Comparison of ENCODE assay signal across 11 cellular contexts in genomic region chr1:162663589-162664030, GRCh38. TPM values are rescaled to one million over a fixed set of nuclear protein-coding genes. Genes with fewer than 3 reads are reported as not detected.
DNase-seq lines count a peak whose midpoint lies in the region; ATAC-seq and TF ChIP-seq lines count a peak whose summit lies in the region.
"Had no signal": no experiment of that assay in that cellular context is flagged by ENCODE, and none has a peak within 500 bp of the region (broad histone marks: within the 10 kb centered on the region; RNA-seq: fewer than 3 reads in every experiment).

No MANE protein-coding gene starts in this region.

- H3K9ac ChIP-seq in SK-N-SH: peak overlapping the region; percentile 57; the same call in 1 of the 2 replicates

- H3K36me3 ChIP-seq in SK-N-SH (replicated peaks in 1 of 2; ENCODE audit: control insufficient read depth in 1 of 2, insufficient read depth in 2 of 2, low read length in 1 of 2) (peaks cover 12 to 32% of the 10 kb centered on the region in 2 experiments), suprapubic skin (no peaks in the 10 kb centered on the region)
- H3K36me3 ChIP-seq: stomach had no signal

- TF ChIP-seq POLR2A in suprapubic skin (IDR thresholded peaks at IDR 0.05): peak in 1 of 2 donors; percentile 17

- H3K27ac Mint-ChIP-seq in activated T-helper 17 cell treated with anti-CD3 and anti-CD28 coated beads, Interleukin-2, amount 50 U/mL, for 72 hours: no peak overlapping the region
- H3K27ac Mint-ChIP-seq: progenitor cell of endocrine pancreas had no signal

- peaks cover 37% of the 10 kb centered on the region for H3F3A ChIP-seq in SK-N-SH (replicated peaks; ENCODE audit: insufficient read depth)

- intact Hi-C loops in left ventricle myocardium superior (cut with micrococcal nuclease): no loop called here

- H3K9me3 Mint-ChIP-seq in activated T-helper 17 cell treated with anti-CD3 and anti-CD28 coated beads, Interleukin-2, amount 50 U/mL, for 72 hours: no peaks in the 10 kb centered on the region

- in situ Hi-C loops in ACHN (cut with HindIII; ENCODE audit: low pct_ligation_motif_present, low pct_unique_long_range_greater_than_20kb, low sequenced_read_pairs): no loop called here

- no peak for DNase-seq in SK-N-SH
- DNase-seq in left ventricle myocardium superior: no peak
- peak in 1 of 2 donors; percentile 68 for DNase-seq in suprapubic skin (ENCODE audit: low spot score in 2 of 2)
- DNase-seq in HT-29 (ENCODE audit: low spot score): no peak
- no peak for DNase-seq in ACHN
- DNase-seq in NCI-H1436 (lab: John Stamatoyannopoulos, UW): no peak
- DNase-seq: activated gamma-delta T cell treated with Interleukin-2 at 50 U/mL for 16 hours, stomach had no signal

- peaks cover 7% of the 10 kb centered on the region for H3K27me3 Mint-ChIP-seq in activated T-helper 17 cell treated with anti-CD3 and anti-CD28 coated beads, Interleukin-2, amount 50 U/mL, for 72 hours

- peaks cover 97% of the 10 kb centered on the region for H3K79me2 ChIP-seq in SK-N-SH (ENCODE audit: insufficient read depth)

- H3K9me3 ChIP-seq in SK-N-SH: no peaks in the 10 kb centered on the region
- no peaks in the 10 kb centered on the region for H3K9me3 ChIP-seq in suprapubic skin
- H3K9me3 ChIP-seq: stomach had no signal

- peaks cover 41 to 86% of the 10 kb centered on the region in 2 experiments; a peak in 3 of 4 replicates for H3K4me1 ChIP-seq in SK-N-SH (ENCODE audit: control insufficient read depth in 1 of 2, insufficient read depth in 2 of 2, low read depth in 1 of 2, low read length in 1 of 2)
- H3K4me1 ChIP-seq in suprapubic skin: peaks cover 4% of the 10 kb centered on the region

- ATAC-seq in GM19463 (IDR thresholded peaks at IDR 0.05; ENCODE audit: unreplicated experiment) (peak; percentile 44), left ventricle myocardium superior (peak; percentile 87)
- no peak for ATAC-seq in activated T-helper 17 cell treated with anti-CD3 and anti-CD28 coated beads, Interleukin-2, amount 50 U/mL, for 72 hours (replicated peaks)

- TF ChIP-seq RAD21 in SK-N-SH (IDR thresholded peaks at IDR 0.05; ENCODE audit: low read length): no peak

- H4K20me1 ChIP-seq in SK-N-SH (ENCODE audit: insufficient read depth): peaks cover 15% of the 10 kb centered on the region; the same call in 1 of the 2 replicates

- TF ChIP-seq CTCF in SK-N-SH (IDR thresholded peaks at IDR 0.05) (no peak), suprapubic skin (IDR thresholded peaks at IDR 0.05) (no peak)

- H3K4me3 ChIP-seq in SK-N-SH (ENCODE audit: low read depth in 2 of 2, low read length in 1 of 2) (peak overlapping the region; percentile 10 to 43; a peak in 3 of 4 replicates), suprapubic skin (no peak overlapping the region)
- H3K4me3 ChIP-seq: stomach had no signal

- no peak overlapping the region for H2AFZ ChIP-seq in SK-N-SH (ENCODE audit: low read depth)

- POLR2A ChIA-PET in SK-N-SH (lab: Yijun Ruan, JAX): no interaction called here

- no peak overlapping the region for H3K4me3 Mint-ChIP-seq in activated T-helper 17 cell treated with anti-CD3 and anti-CD28 coated beads, Interleukin-2, amount 50 U/mL, for 72 hours

- no peaks in the 10 kb centered on the region for H3K36me3 Mint-ChIP-seq in activated T-helper 17 cell treated with anti-CD3 and anti-CD28 coated beads, Interleukin-2, amount 50 U/mL, for 72 hours (ENCODE audit: low read depth)

- no peaks in the 10 kb centered on the region for H3K9me2 ChIP-seq in SK-N-SH

- H3K4me2 ChIP-seq in SK-N-SH: peak overlapping the region; percentile 78

- WGBS in SK-N-SH (ENCODE audit: low lambda C conversion rate): 8% methylated on average over 7 of the region's 7 CpGs
- WGBS in suprapubic skin: 40% methylated on average over 7 of the region's 7 CpGs

- CTCF ChIA-PET in SK-N-SH (lab: Yijun Ruan, JAX): interaction anchor here (1.4 kb wide), 1 partner anchor 27 kb away, joined by 3 read pairs; no protein-coding TSS in a partner anchor

- no peaks in the 10 kb centered on the region for H3K4me1 Mint-ChIP-seq in activated T-helper 17 cell treated with anti-CD3 and anti-CD28 coated beads, Interleukin-2, amount 50 U/mL, for 72 hours

- H3K27ac ChIP-seq in SK-N-SH (ENCODE audit: low read depth in 2 of 2, low read length in 1 of 2): peak overlapping the region; percentile 92 to 95
- H3K27ac ChIP-seq in suprapubic skin: peak overlapping the region; percentile 11
- H3K27ac ChIP-seq: stomach had no signal

- TF ChIP-seq EP300 in SK-N-SH (IDR thresholded peaks at IDR 0.05; ENCODE audit: borderline replicate concordance in 1 of 2, low read depth in 1 of 2, low read length in 1 of 2) (no peak), suprapubic skin (IDR thresholded peaks at IDR 0.05) (no peak)

- H3K27me3 ChIP-seq in SK-N-SH (ENCODE audit: insufficient read depth): no peaks in the 10 kb centered on the region
- no peaks in the 10 kb centered on the region for H3K27me3 ChIP-seq in suprapubic skin
- H3K27me3 ChIP-seq: stomach had no signal

TF ChIP-seq in SK-N-SH, 30 proteins besides CTCF, POLR2A, EP300 and RAD21:
- TF ChIP-seq TCF12 (IDR thresholded peaks at IDR 0.05): peak; percentile 78
- TF ChIP-seq MXI1 (IDR thresholded peaks at IDR 0.05; ENCODE audit: low read depth, low read length): 0 out of 2 replicates have a peak, but pooled peaks have one; percentile 32
- 0 out of 2 replicates have a peak, but pooled peaks have one; percentile 14 for TF ChIP-seq FOXM1 (IDR thresholded peaks at IDR 0.05; ENCODE audit: low read depth)
- TF ChIP-seq PBX3 (IDR thresholded peaks at IDR 0.05): peak; percentile 45; the same call in 1 of the 2 replicates
- TF ChIP-seq RXRA (IDR thresholded peaks at IDR 0.05; ENCODE audit: borderline replicate concordance, low read depth): no peak
- no peak for TF ChIP-seq FOXJ3 (CRISPR knock-in tag; IDR thresholded peaks at IDR 0.05)
- peak; percentile 43; the same call in 1 of the 2 replicates for TF ChIP-seq RCOR1 (IDR thresholded peaks at IDR 0.05; ENCODE audit: low read length)
- peak; percentile 52 for TF ChIP-seq FOSL2 (IDR thresholded peaks at IDR 0.05; ENCODE audit: borderline replicate concordance, low read depth)
- TF ChIP-seq POLR2AphosphoS5 (IDR thresholded peaks at IDR 0.05; ENCODE audit: low read depth, low read length): peak; percentile 43; the same call in 1 of the 2 replicates
- TF ChIP-seq YY1 (IDR thresholded peaks at IDR 0.05; ENCODE audit: low read depth): no peak; the same call in 1 of the 2 replicates
- TF ChIP-seq SIN3A (IDR thresholded peaks at IDR 0.05; ENCODE audit: borderline replicate concordance, low read depth, low read length): no peak
- TF ChIP-seq, protein P1, sequence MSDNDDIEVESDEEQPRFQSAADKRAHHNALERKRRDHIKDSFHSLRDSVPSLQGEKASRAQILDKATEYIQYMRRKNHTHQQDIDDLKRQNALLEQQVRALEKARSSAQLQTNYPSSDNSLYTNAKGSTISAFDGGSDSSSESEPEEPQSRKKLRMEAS (IDR thresholded peaks at IDR 0.05; ENCODE audit: low read depth): peak; percentile 67; the same call in 1 of the 2 replicates
- peak; percentile 30; the same call in 1 of the 2 replicates for TF ChIP-seq JUND (IDR thresholded peaks at IDR 0.05)

RNA-seq across cellular contexts. Expression of gene DDR2, which starts 31.3 kb away (rescaled TPM):
- 34.0 and 55.4 TPM in 2 replicates for polyA plus RNA-seq in SK-N-SH (2012; rRNA removed)
- polyA plus RNA-seq in SK-N-SH (2012; cell fraction: cytosol; rRNA removed): 33.4 and 38.8 TPM in 2 replicates
- 36.1 and 68.2 TPM in 2 replicates for polyA plus RNA-seq in SK-N-SH (2012; cell fraction: nucleus; rRNA removed)
- total RNA-seq in left ventricle myocardium superior: 26.1 TPM
- total RNA-seq in suprapubic skin: 10 to 100 TPM in 2 of 4 donors, 1 to 10 TPM in 2; 7.7 to 50.2 (median 13.8) TPM
- total RNA-seq in HT-29 (2014; rRNA removed; shearing (Covaris generic)): 0.05 and 0.91 TPM in 2 replicates
- 1 to 10 TPM in 1 of 2 donors, under 1 TPM in 1; 0.34 to 1.7 TPM for total RNA-seq in activated T-helper 17 cell treated with anti-CD3 and anti-CD28 coated beads, Interleukin-2, amount 50 U/mL, for 72 hours
